In the genomic region with DNA sequence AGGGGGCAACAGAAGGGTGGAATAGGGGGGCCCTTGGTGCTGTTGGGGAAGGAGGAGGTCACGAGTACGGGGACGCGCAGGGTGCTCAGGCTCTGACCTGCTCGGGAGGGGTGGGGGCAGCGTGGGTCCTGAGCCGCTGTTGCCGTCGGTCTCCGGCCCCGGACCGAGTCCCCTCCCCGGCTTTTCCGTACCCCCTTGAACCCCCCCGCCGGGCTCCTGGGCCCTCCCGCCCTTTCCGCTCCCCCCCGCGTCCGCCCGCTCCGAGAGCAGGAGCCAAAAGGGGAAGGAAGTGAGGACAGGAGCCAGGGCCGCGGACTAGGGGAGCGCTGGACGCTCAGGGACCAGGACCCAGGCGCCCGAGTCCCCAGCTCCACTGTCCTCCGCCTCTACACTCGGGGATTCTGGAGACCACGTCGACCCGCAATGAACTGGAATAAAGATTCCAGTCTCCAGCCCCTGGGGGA, we compare ENCODE assay signal across 8 cellular contexts. TPM values are rescaled to one million over a fixed set of nuclear protein-coding genes. Genes with fewer than 3 reads are reported as not detected.
DNase-seq lines count a peak whose midpoint lies in the region; ATAC-seq and TF ChIP-seq lines count a peak whose summit lies in the region.

A gene with protein sequence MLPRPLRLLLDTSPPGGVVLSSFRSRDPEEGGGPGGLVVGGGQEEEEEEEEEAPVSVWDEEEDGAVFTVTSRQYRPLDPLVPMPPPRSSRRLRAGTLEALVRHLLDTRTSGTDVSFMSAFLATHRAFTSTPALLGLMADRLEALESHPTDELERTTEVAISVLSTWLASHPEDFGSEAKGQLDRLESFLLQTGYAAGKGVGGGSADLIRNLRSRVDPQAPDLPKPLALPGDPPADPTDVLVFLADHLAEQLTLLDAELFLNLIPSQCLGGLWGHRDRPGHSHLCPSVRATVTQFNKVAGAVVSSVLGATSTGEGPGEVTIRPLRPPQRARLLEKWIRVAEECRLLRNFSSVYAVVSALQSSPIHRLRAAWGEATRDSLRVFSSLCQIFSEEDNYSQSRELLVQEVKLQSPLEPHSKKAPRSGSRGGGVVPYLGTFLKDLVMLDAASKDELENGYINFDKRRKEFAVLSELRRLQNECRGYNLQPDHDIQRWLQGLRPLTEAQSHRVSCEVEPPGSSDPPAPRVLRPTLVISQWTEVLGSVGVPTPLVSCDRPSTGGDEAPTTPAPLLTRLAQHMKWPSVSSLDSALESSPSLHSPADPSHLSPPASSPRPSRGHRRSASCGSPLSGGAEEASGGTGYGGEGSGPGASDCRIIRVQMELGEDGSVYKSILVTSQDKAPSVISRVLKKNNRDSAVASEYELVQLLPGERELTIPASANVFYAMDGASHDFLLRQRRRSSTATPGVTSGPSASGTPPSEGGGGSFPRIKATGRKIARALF (minus strand): TSS at position 170 of the 464 bp plus-strand sequence. CDS start 332 bp downstream, outside the sequence.

- H3K4me3 Mint-ChIP-seq in naive thymus-derived CD8-positive, alpha-beta T cell = peak within 1 kb of the TSS; percentile 94 to 100 (median 98)
- peak within 1 kb of the TSS; percentile 99 for H3K4me3 Mint-ChIP-seq in type B pancreatic cell

- peak; percentile 45 for ATAC-seq in HG02885 (IDR thresholded peaks at IDR 0.05; ENCODE audit: poor library complexity, unreplicated experiment)
- peak; percentile 31 to 38 for ATAC-seq in naive thymus-derived CD8-positive, alpha-beta T cell

- H3K9me3 Mint-ChIP-seq in naive thymus-derived CD8-positive, alpha-beta T cell = peaks cover 0 to 2% (median 0%) of the 10 kb centered on the region in 9 donors
- H3K9me3 Mint-ChIP-seq in type B pancreatic cell = no peaks in the 10 kb centered on the region

- DNase-seq in NK-92 treated with Interleukin-12 subunit alpha and Interleukin-12 subunit beta, amount 100 ng/mL, for 24 hours (lab: John Stamatoyannopoulos, UW) = peak; percentile 57
- no peak for DNase-seq in NK-92 (lab: John Stamatoyannopoulos, UW; ENCODE audit: unreplicated experiment)
- peak; percentile 72 for DNase-seq in NOMO-1 treated with DMSO at 0.1 percent for 48 hours (lab: John Stamatoyannopoulos, UW; ENCODE audit: unreplicated experiment)
- DNase-seq in activated effector memory CD4-positive, alpha-beta T cell treated with anti-CD3 and anti-CD28 coated beads, Interleukin-2, amount 50 U/mL, for 16 hours = peak; percentile 88
- DNase-seq in fibroblast of the aortic adventitia (ENCODE audit: low read depth) = peak; percentile 45
- peak in 6 of 10 donors; percentile 32 to 82 (median 55) for DNase-seq in naive thymus-derived CD8-positive, alpha-beta T cell
- DNase-seq in type B pancreatic cell (ENCODE audit: extremely low spot score, unreplicated experiment) = no peak

- H3K27me3 Mint-ChIP-seq in naive thymus-derived CD8-positive, alpha-beta T cell = peaks cover 0 to 2% (median 0%) of the 10 kb centered on the region in 5 donors
- H3K27me3 Mint-ChIP-seq in type B pancreatic cell = peaks cover 3% of the 10 kb centered on the region

- peaks cover 0 to 62% (median 6%) of the 10 kb centered on the region in 3 donors for H3K36me3 Mint-ChIP-seq in naive thymus-derived CD8-positive, alpha-beta T cell
- H3K36me3 Mint-ChIP-seq in type B pancreatic cell = peaks cover 11% of the 10 kb centered on the region

- TF ChIP-seq CTCF in fibroblast of the aortic adventitia (IDR thresholded peaks at IDR 0.05; ENCODE audit: insufficient read depth, low read length) (no peak), type B pancreatic cell (conservative IDR thresholded peaks at IDR 0.05) (no peak)

- peak within 1 kb of the TSS; percentile 75 for H3K4me3 ChIP-seq in fibroblast of the aortic adventitia (ENCODE audit: low read depth, low read length)

- H3K27ac Mint-ChIP-seq in naive thymus-derived CD8-positive, alpha-beta T cell = peak within 1 kb of the TSS; percentile 96 to 100 (median 99)
- H3K27ac Mint-ChIP-seq in type B pancreatic cell = peak within 1 kb of the TSS; percentile 99

- POLR2A ChIA-PET in naive thymus-derived CD8-positive, alpha-beta T cell (lab: Charles Lee) = interaction anchor here (0.6 to 7.4 kb wide), 24 partner anchors 9 to 330 kb away, joined by 3 to 106 read pairs (median 6); a partner anchor contains a TSS

- peaks cover 19 to 46% (median 43%) of the 10 kb centered on the region in 4 donors for H3K4me1 Mint-ChIP-seq in naive thymus-derived CD8-positive, alpha-beta T cell
- peaks cover 12% of the 10 kb centered on the region for H3K4me1 Mint-ChIP-seq in type B pancreatic cell (ENCODE audit: unreplicated experiment)

RNA-seq across cellular contexts. Expression of the gene that starts here (rescaled TPM):
- total RNA-seq in fibroblast of the aortic adventitia (ENCODE audit: low replicate concordance) (25.8 and 27.9 TPM in 2 replicates), type B pancreatic cell (ENCODE audit: low replicate concordance) (128 and 176 TPM in 2 replicates)
- 10 to 100 TPM; 60.3 to 66.4 TPM for total RNA-seq in naive thymus-derived CD8-positive, alpha-beta T cell
- polyA plus RNA-seq in naive thymus-derived CD8-positive, alpha-beta T cell = 1 to 10 TPM; 5.3 to 9.9 (median 7.0) TPM

Comparison
In these comparisons a context has a peak if more than half of its experiments do, and no peak if none do; other contexts are left out.
1. DNase-seq: peak in NK-92 treated with Interleukin-12 subunit alpha and Interleukin-12 subunit beta, amount 100 ng/mL, for 24 hours (single experiment), NOMO-1 treated with DMSO at 0.1 percent for 48 hours (single experiment), activated effector memory CD4-positive, alpha-beta T cell treated with anti-CD3 and anti-CD28 coated beads, Interleukin-2, amount 50 U/mL, for 16 hours (single experiment), fibroblast of the aortic adventitia (single experiment) and naive thymus-derived CD8-positive, alpha-beta T cell (6 of 10); none in NK-92 (single experiment) and type B pancreatic cell (single experiment).